In the genomic region with DNA sequence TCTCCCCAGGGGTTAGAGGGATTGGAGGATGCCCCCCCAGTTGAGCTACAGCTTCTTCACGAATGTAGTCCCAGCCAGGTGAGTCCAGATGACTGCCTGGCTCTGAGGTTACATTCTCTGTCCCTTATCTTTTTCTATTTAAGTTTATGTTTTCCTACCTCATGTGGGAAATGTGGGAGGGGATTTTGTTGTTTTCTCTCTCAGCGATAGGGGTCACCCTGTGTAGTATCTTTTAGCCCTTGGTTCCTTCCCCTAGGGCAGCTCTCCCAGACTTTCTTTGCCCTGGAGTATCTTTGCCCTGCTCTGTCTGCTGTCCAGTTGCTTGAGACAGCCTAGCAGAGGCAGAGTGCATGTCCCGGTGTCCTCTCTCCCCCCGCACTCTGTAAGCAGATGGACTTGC, we compare ENCODE assay signal across 22 cellular contexts. TPM values are rescaled to one million over a fixed set of nuclear protein-coding genes. Genes with fewer than 3 reads are reported as not detected.
"Had no signal": no experiment of that assay in that cellular context is flagged by ENCODE, and none has a peak within 500 bp of the region (broad histone marks: within the 10 kb centered on the region; RNA-seq: fewer than 3 reads in every experiment).

No MANE protein-coding gene starts in this region.

- H3K36me3 ChIP-seq: ovary, right lobe of liver had no signal

- H3K27ac ChIP-seq: esophagus muscularis mucosa, foreskin keratinocyte, heart right ventricle, neutrophil, ovary, right lobe of liver, tibial nerve, VCaP had no signal

- H3K27me3 ChIP-seq: esophagus muscularis mucosa, foreskin keratinocyte, heart right ventricle, neutrophil, ovary, right lobe of liver, tibial nerve had no signal

- H3K4me3 ChIP-seq: esophagus muscularis mucosa, heart right ventricle, ovary, right lobe of liver, tibial nerve had no signal

- DNase-seq: activated CD4-positive, alpha-beta memory T cell treated with anti-CD3 and anti-CD28 coated beads for 36 hours; activated CD4-positive, alpha-beta T cell treated with anti-CD3 and anti-CD28 coated beads, Interleukin-2, amount 10 ng/mL, durations not matched to agents 24 days and 14 days; activated CD4-positive, CD25-positive, alpha-beta regulatory T cell treated with anti-CD3 and anti-CD28 coated beads, Interleukin-2, amount 50 U/mL, for 72 hours; activated CD8-positive, alpha-beta memory T cell treated with anti-CD3 and anti-CD28 coated beads, Interleukin-2, amount 50 U/mL, for 4 hours; activated effector memory CD4-positive, alpha-beta T cell treated with anti-CD3 and anti-CD28 coated beads, Interleukin-2, amount 50 U/mL, for 16 hours; activated naive CD4-positive, alpha-beta T cell treated with anti-CD3 and anti-CD28 coated beads, Interleukin-2, amount 50 U/mL, for 16 hours; activated T-cell treated with anti-CD3 and anti-CD28 coated beads, Interleukin-2, amount 50 U/mL, for 1 hour; foreskin keratinocyte; heart right ventricle; naive thymus-derived CD8-positive, alpha-beta T cell; ovary; right lobe of liver; stimulated activated CD4-positive, alpha-beta T cell treated with anti-CD3 and anti-CD28 coated beads, Interleukin-2, amount 100 ng/mL, for 48 hours; stimulated activated naive CD4-positive, alpha-beta T cell treated with Interleukin-2 at 50 U/mL for 16 hours had no signal

- H3K9me3 ChIP-seq: esophagus muscularis mucosa, heart right ventricle, neutrophil, ovary, right lobe of liver, tibial nerve had no signal

RNA-seq across cellular contexts. Expression of a gene that starts 54.8 kb away (rescaled TPM):
- total RNA-seq: activated CD4-positive, alpha-beta memory T cell treated with anti-CD3 and anti-CD28 coated beads for 36 hours; activated CD4-positive, alpha-beta T cell treated with anti-CD3 and anti-CD28 coated beads, Interleukin-2, amount 10 ng/mL, durations not matched to agents 24 days and 14 days; activated CD8-positive, alpha-beta memory T cell treated with anti-CD3 and anti-CD28 coated beads for 36 hours; activated T-helper 1 cell treated with anti-CD3 and anti-CD28 coated beads, Interleukin-12 subunit alpha, Interleukin-12 subunit beta, Interleukin-2, Interleukin-4 antibody, amounts not matched to agents 30 ng/mL and 10 ng/mL and 1 ng/mL, durations not matched to agents 14 hours and 24 hours and 36 hours; foreskin keratinocyte; heart right ventricle; kidney epithelial cell; naive thymus-derived CD8-positive, alpha-beta T cell; renal cortical epithelial cell; right lobe of liver had no signal
- polyA plus RNA-seq: foreskin keratinocyte; naive thymus-derived CD8-positive, alpha-beta T cell had no signal
